13 cellular contexts compared by ENCODE assay signal in genomic region chr19:16252459-16253205, GRCh38. TPM values are rescaled to one million over a fixed set of nuclear protein-coding genes. Genes with fewer than 3 reads are reported as not detected.
DNase-seq lines count a peak whose midpoint lies in the region; ATAC-seq and TF ChIP-seq lines count a peak whose summit lies in the region.
"Had no signal": no experiment of that assay in that cellular context is flagged by ENCODE, and none has a peak within 500 bp of the region (broad histone marks: within the 10 kb centered on the region; RNA-seq: fewer than 3 reads in every experiment).

No MANE protein-coding gene starts in this region.

- peak overlapping the region; percentile 44 for H3K4me2 ChIP-seq in DOHH2 (ENCODE audit: low read length)

- peak; percentile 93 for DNase-seq in MV-4-11 (lab: John Stamatoyannopoulos, UW)
- peak; percentile 44 for DNase-seq in left cardiac atrium
- DNase-seq in sciatic nerve (ENCODE audit: low spot score), result peak; percentile 73
- DNase-seq in COLO829 (ENCODE audit: low spot score), result no peak
- no peak for DNase-seq in stimulated activated CD4-positive, alpha-beta T cell treated with anti-CD3 and anti-CD28 coated beads, Interleukin-4, amount 100 ng/mL, for 4 hours
- no peak for DNase-seq in activated CD8-positive, alpha-beta memory T cell treated with anti-CD3 and anti-CD28 coated beads, Interleukin-2, amount 50 U/mL, for 4 hours
- DNase-seq: activated CD4-positive, alpha-beta T cell treated with anti-CD3 and anti-CD28 coated beads for 1 hour; CD4-positive, CD25-positive, alpha-beta regulatory T cell; NCI-H2171 treated with DMSO at 0.1 percent for 48 hours; NK-92 treated with Interleukin-12 subunit alpha and Interleukin-12 subunit beta, amount 100 ng/mL, for 24 hours; uterus had no signal

- no peaks in the 10 kb centered on the region for H3K9me3 ChIP-seq in DOHH2 (ENCODE audit: control insufficient read depth, insufficient read depth, low read length)
- H3K9me3 ChIP-seq: uterus had no signal

- TF ChIP-seq CTCF in DOHH2 (IDR thresholded peaks at IDR 0.05; ENCODE audit: low read depth, low read length, poor library complexity, severe bottlenecking), result no peak

- H3K4me3 ChIP-seq in DOHH2 (ENCODE audit: low read length), result 0 out of 2 replicates have a peak overlapping the region, but pooled peaks have one; percentile 4
- H3K4me3 ChIP-seq: uterus had no signal

- peak in 1 of 2 donors; percentile 46 for ATAC-seq in left cardiac atrium
- ATAC-seq in sciatic nerve, result peak; percentile 63
- no peak for ATAC-seq in HG02798 (IDR thresholded peaks at IDR 0.05; ENCODE audit: poor library complexity, unreplicated experiment)

- H3K79me2 ChIP-seq in DOHH2 (ENCODE audit: control insufficient read depth, low read length), result no peaks in the 10 kb centered on the region

- peaks cover 10% of the 10 kb centered on the region for H3F3A ChIP-seq in DOHH2 (ENCODE audit: control insufficient read depth, insufficient read depth)

- intact Hi-C loops in left cardiac atrium (cut with DNase I) (no loop called here), sciatic nerve (cut with DNase I) (loop anchor here (10.0 kb wide), 1 partner anchor 72 kb away; the partner anchor contains the start of gene KLF2)

- no peaks in the 10 kb centered on the region for H3K9me2 ChIP-seq in DOHH2 (replicated peaks; ENCODE audit: control insufficient read depth, low read length)

- H3K27me3 ChIP-seq in DOHH2 (ENCODE audit: control insufficient read depth, low read length), result no peaks in the 10 kb centered on the region
- H3K27me3 ChIP-seq: uterus had no signal

- no peaks in the 10 kb centered on the region for H3K36me3 ChIP-seq in DOHH2 (ENCODE audit: control insufficient read depth, low read length)
- H3K36me3 ChIP-seq: uterus had no signal

- H3K4me1 ChIP-seq in DOHH2 (ENCODE audit: control insufficient read depth, low read length), result peaks cover 36% of the 10 kb centered on the region
- H3K4me1 ChIP-seq: uterus had no signal

- no peak overlapping the region for H3K27ac ChIP-seq in DOHH2 (ENCODE audit: low read depth, low read length)

- H4K20me1 ChIP-seq in DOHH2 (ENCODE audit: control insufficient read depth, insufficient read depth, low read depth, low read length), result no peaks in the 10 kb centered on the region

RNA-seq across cellular contexts. Expression of gene AP1M1, which starts 54.9 kb away (rescaled TPM):
- total RNA-seq in left cardiac atrium (10 to 100 TPM; 48.1 to 52.6 TPM), sciatic nerve (76.8 TPM)

Comparison
In these comparisons a context has a peak if more than half of its experiments do, and no peak if none do; other contexts are left out.
1. DNase-seq: peak in MV-4-11 (single experiment), left cardiac atrium (single experiment) and sciatic nerve (single experiment); none in COLO829 (single experiment), stimulated activated CD4-positive, alpha-beta T cell treated with anti-CD3 and anti-CD28 coated beads, Interleukin-4, amount 100 ng/mL, for 4 hours (0 of 2) and activated CD8-positive, alpha-beta memory T cell treated with anti-CD3 and anti-CD28 coated beads, Interleukin-2, amount 50 U/mL, for 4 hours (single experiment).